In the genomic region with DNA sequence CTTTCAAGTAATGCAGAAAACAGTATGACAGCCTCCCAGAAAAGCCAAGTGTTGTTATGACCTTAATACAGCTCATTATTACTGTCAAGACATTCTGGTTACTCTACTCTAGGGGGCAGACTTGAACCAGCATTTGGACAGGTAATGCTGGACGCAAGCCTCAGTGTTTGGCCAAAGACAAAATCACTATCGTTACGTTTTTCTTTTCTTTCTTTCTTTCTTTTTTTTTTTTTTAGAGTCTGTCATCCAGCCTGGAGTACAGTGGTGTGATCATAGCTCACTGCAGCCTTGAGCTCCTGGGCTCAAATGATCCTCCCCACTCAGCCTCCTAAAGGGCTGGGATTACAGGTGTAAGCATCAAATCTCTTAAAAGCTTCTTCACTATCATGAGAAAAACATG, we compare ENCODE assay signal across 9 cellular contexts. TPM values are rescaled to one million over a fixed set of nuclear protein-coding genes. Genes with fewer than 3 reads are reported as not detected.
DNase-seq lines count a peak whose midpoint lies in the region; ATAC-seq, FAIRE-seq and TF ChIP-seq lines count a peak whose summit lies in the region.
"Had no signal": no experiment of that assay in that cellular context is flagged by ENCODE, and none has a peak within 500 bp of the region (broad histone marks: within the 10 kb centered on the region; RNA-seq: fewer than 3 reads in every experiment).

No MANE protein-coding gene starts in this region.

- no CpG with 5 or more reads among the region's 3 CpGs for WGBS in neuronal stem cell (ENCODE audit: extremely low coverage in 2 of 2, insufficient read length in 2 of 2, insufficient replicate concordance in 1 of 2), 2 donors

- no peak overlapping the region for H3K14ac ChIP-seq in neuronal stem cell (ENCODE audit: low read length)

- no peak overlapping the region for H3K27ac Mint-ChIP-seq in CD8-positive, alpha-beta T cell
- H3K27ac Mint-ChIP-seq: activated B cell treated with CpG ODN at 0.5 μM for 24 hours had no signal

- no peaks in the 10 kb centered on the region for H3K79me1 ChIP-seq in neuronal stem cell (ENCODE audit: low read depth, low read length)

- peak; percentile 71 for FAIRE-seq in GM18507 (lab: Jason Lieb, UNC)

- TF ChIP-seq POLR2A in NB4 (IDR thresholded peaks at IDR 0.05; ENCODE audit: extremely low read depth, insufficient read length) = no peak

- peak; percentile 44 for TF ChIP-seq CTCF in CD8-positive, alpha-beta T cell (IDR thresholded peaks at IDR 0.05)
- TF ChIP-seq CTCF in NB4 (IDR thresholded peaks at IDR 0.05; ENCODE audit: low read depth, low read length) = peak; percentile 58
- peak; percentile 77 for TF ChIP-seq CTCF in fibroblast of pulmonary artery (IDR thresholded peaks at IDR 0.05; ENCODE audit: low read length, missing control alignments)

- H2AFZ ChIP-seq in neuronal stem cell (ENCODE audit: low read length) = peak overlapping the region; percentile 18

- POLR2A ChIA-PET in CD8-positive, alpha-beta T cell (lab: Charles Lee) = no interaction called here

- no peak overlapping the region for H3K27ac ChIP-seq in CD8-positive, alpha-beta T cell (ENCODE audit: low read depth, low read length)
- H3K27ac ChIP-seq in neuronal stem cell (replicated peaks; ENCODE audit: low read length) = no peak overlapping the region

- H3K4ac ChIP-seq in neuronal stem cell (ENCODE audit: low read length) = no peak overlapping the region

- no peak for DNase-seq in CD8-positive, alpha-beta T cell
- DNase-seq in GM18507 (ENCODE audit: extremely low spot score, insufficient read length, low read depth) (no peak), NB4 (ENCODE audit: low read depth) (peak; percentile 66), SW 1271 (lab: John Stamatoyannopoulos, UW) (peak; percentile 18 to 71), fibroblast of pulmonary artery (ENCODE audit: low read depth) (peak; percentile 82), neuronal stem cell (ENCODE audit: low spot score) (peak; percentile 39)
- no peak for DNase-seq in stimulated activated CD4-positive, alpha-beta T cell treated with anti-CD3 and anti-CD28 coated beads, Interleukin-4, amount 100 ng/mL, for 24 hours
- DNase-seq: activated B cell treated with CpG ODN at 0.5 μM for 24 hours had no signal

- no peak overlapping the region for H3K23ac ChIP-seq in neuronal stem cell (ENCODE audit: low read depth, low read length, poor library complexity)

- H3K27me3 Mint-ChIP-seq in CD8-positive, alpha-beta T cell (ENCODE audit: low read depth) = peaks cover 2% of the 10 kb centered on the region

- no peak overlapping the region for H2BK120ac ChIP-seq in neuronal stem cell (ENCODE audit: low read depth, low read length)

- no peak overlapping the region for H2BK12ac ChIP-seq in neuronal stem cell (ENCODE audit: low read length)

- no peak overlapping the region for H3K4me3 ChIP-seq in CD8-positive, alpha-beta T cell (ENCODE audit: low read depth, low read length)
- H3K4me3 ChIP-seq in NB4 (ENCODE audit: low read depth, low read length) (no peak overlapping the region), fibroblast of pulmonary artery (replicated peaks; ENCODE audit: low read depth, low read length) (no peak overlapping the region), neuronal stem cell (ENCODE audit: low read length in 2 of 2) (no peak overlapping the region)

- no peak overlapping the region for H3K18ac ChIP-seq in neuronal stem cell (ENCODE audit: low read length)

- H3K4me1 Mint-ChIP-seq in CD8-positive, alpha-beta T cell (ENCODE audit: low read depth) = no peaks in the 10 kb centered on the region
- H3K4me1 Mint-ChIP-seq: activated B cell treated with CpG ODN at 0.5 μM for 24 hours had no signal

- intact Hi-C loops in CD8-positive, alpha-beta T cell (cut with DNase I, micrococcal nuclease) = loop anchor here in 1 of 2 experiments (1.0 kb wide), 1 partner anchor 127 kb away; no protein-coding TSS in a partner anchor

- peaks cover 2% of the 10 kb centered on the region for H3K9me3 Mint-ChIP-seq in CD8-positive, alpha-beta T cell

- CTCF ChIA-PET in CD8-positive, alpha-beta T cell (lab: Charles Lee) = interaction anchor here (0.7 to 1.3 kb wide), 6 partner anchors 15 to 244 kb away, joined by 3 to 7 read pairs (median 4); no protein-coding TSS in a partner anchor

- no peak overlapping the region for H3K4me2 ChIP-seq in neuronal stem cell (ENCODE audit: insufficient read depth, low read length, poor library complexity, severe bottlenecking)

- H3K9ac ChIP-seq in neuronal stem cell (ENCODE audit: low read depth, low read length, poor library complexity) = no peak overlapping the region

- no peaks in the 10 kb centered on the region for H3K27me3 ChIP-seq in CD8-positive, alpha-beta T cell (ENCODE audit: insufficient read depth, low read length)
- H3K27me3 ChIP-seq in neuronal stem cell (ENCODE audit: control insufficient read depth in 3 of 3, insufficient read depth in 3 of 3, low read depth in 1 of 3, low read length in 3 of 3) = peaks cover 0 to 4% (median 0%) of the 10 kb centered on the region in 3 experiments

- no peak overlapping the region for H3K4me3 Mint-ChIP-seq in CD8-positive, alpha-beta T cell
- H3K4me3 Mint-ChIP-seq: activated B cell treated with CpG ODN at 0.5 μM for 24 hours had no signal

- H4K8ac ChIP-seq in neuronal stem cell (ENCODE audit: low read depth, low read length) = no peak overlapping the region

- no peak overlapping the region for H2BK15ac ChIP-seq in neuronal stem cell (ENCODE audit: low read length)

- no peaks in the 10 kb centered on the region for H3K9me3 ChIP-seq in CD8-positive, alpha-beta T cell (ENCODE audit: low read length)
- H3K9me3 ChIP-seq in neuronal stem cell (replicated peaks in 1 of 2; ENCODE audit: control insufficient read depth in 2 of 2, insufficient read depth in 1 of 2, low read depth in 1 of 2, low read length in 2 of 2) = peaks cover 3% of the 10 kb centered on the region in 2 donors

- no peak overlapping the region for H2BK5ac ChIP-seq in neuronal stem cell (ENCODE audit: low read length)

- no peak overlapping the region for H4K91ac ChIP-seq in neuronal stem cell (ENCODE audit: low read depth, low read length, poor library complexity)

- no peak for ATAC-seq in CD8-positive, alpha-beta T cell
- ATAC-seq in HG02798 (IDR thresholded peaks at IDR 0.05; ENCODE audit: poor library complexity, unreplicated experiment) = peak; percentile 83

- no peaks in the 10 kb centered on the region for H3K36me3 Mint-ChIP-seq in CD8-positive, alpha-beta T cell

- H3K4me1 ChIP-seq in CD8-positive, alpha-beta T cell (ENCODE audit: insufficient read depth, low read length) = no peaks in the 10 kb centered on the region
- H3K4me1 ChIP-seq in neuronal stem cell (ENCODE audit: control insufficient read depth in 2 of 2, insufficient read depth in 1 of 2, low read depth in 1 of 2, low read length in 2 of 2) = peaks cover 0 to 3% of the 10 kb centered on the region in 2 donors

- H2AK5ac ChIP-seq in neuronal stem cell (ENCODE audit: low read depth, low read length) = no peak overlapping the region

- no peaks in the 10 kb centered on the region for H3K36me3 ChIP-seq in CD8-positive, alpha-beta T cell (ENCODE audit: insufficient read depth, low read length)
- no peaks in the 10 kb centered on the region for H3K36me3 ChIP-seq in neuronal stem cell (replicated peaks in 1 of 2; ENCODE audit: control insufficient read depth in 2 of 2, insufficient read depth in 2 of 2, low read length in 2 of 2)

RNA-seq across cellular contexts. Expression of a gene that starts 29.4 kb away (rescaled TPM):
- under 1 TPM in 1 of 2 experiments, not detected in 1; 0.16 TPM for total RNA-seq in CD8-positive, alpha-beta T cell
- 10.4 TPM for polyA plus RNA-seq in neuronal stem cell (2013, experiment 1 of 2)
- 10.0 TPM for polyA plus RNA-seq in neuronal stem cell (2013, experiment 2 of 2)

Comparison
In these comparisons a context has a peak if more than half of its experiments do, and no peak if none do; other contexts are left out.
1. DNase-seq: peak in NB4 (single experiment), SW 1271 (2 of 2), fibroblast of pulmonary artery (single experiment) and neuronal stem cell (single experiment); none in CD8-positive, alpha-beta T cell (0 of 7), GM18507 (single experiment) and stimulated activated CD4-positive, alpha-beta T cell treated with anti-CD3 and anti-CD28 coated beads, Interleukin-4, amount 100 ng/mL, for 24 hours (single experiment).
2. Peak in every context shown above with its lines, with median percentiles within 50 percentile points of each other: CTCF ChIP-seq.